Comparison of ENCODE assay signal across 1 cellular context in the genomic region with DNA sequence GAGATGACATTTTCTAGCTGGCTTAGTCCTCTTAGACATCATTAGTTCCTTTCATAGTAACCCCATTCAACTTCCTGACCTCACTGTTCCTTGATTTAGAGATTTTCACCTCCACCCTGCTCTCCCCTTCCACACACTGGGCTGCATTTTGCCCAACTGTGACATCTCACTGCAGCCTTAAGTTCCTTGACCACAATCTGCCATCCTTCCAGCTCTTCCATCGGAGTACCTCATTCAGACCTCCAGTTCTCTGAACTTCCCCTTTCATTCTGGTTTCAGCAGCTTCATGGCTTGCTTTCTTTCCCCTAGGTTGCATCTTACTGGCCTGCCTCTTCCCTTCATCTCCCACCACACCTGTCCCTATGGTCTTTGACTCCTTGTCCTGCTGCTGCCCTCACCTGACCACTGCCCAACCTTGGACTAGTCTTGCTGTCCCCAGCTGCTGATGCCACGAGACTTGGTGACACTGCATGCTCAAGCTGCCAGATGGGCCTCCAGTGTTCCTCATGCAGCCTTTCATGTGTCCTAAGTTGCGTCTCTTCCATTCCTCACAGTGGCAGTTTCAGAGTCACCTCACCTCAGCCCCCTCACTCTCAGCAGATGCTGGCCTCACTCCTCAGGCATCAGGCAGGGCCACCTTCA.
TF ChIP-seq lines count a peak whose summit lies in the region.

No MANE protein-coding gene starts in this region.

TF ChIP-seq in K562, 482 proteins besides CTCF, POLR2A, EP300 and RAD21:
- TF ChIP-seq POLR2AphosphoS5 (IDR thresholded peaks at IDR 0.05; ENCODE audit: control insufficient read depth, insufficient read depth, low read depth, low read length): peak; percentile 17; the same call in 1 of the 2 replicates
- no peak for TF ChIP-seq RBM17 (IDR thresholded peaks at IDR 0.05; ENCODE audit: borderline replicate concordance, low read depth, low read length)
- TF ChIP-seq SUPT5H (IDR thresholded peaks at IDR 0.05): peak; percentile 49; the same call in 1 of the 2 replicates
- TF ChIP-seq MYNN (IDR thresholded peaks at IDR 0.05): 0 out of 2 replicates have a peak, but pooled peaks have one; percentile 13
- no peak for TF ChIP-seq MYNN (CRISPR knock-in tag; IDR thresholded peaks at IDR 0.05)
- TF ChIP-seq POLR2G (IDR thresholded peaks at IDR 0.05; ENCODE audit: low read depth, low read length): 0 out of 2 replicates have a peak, but pooled peaks have one; percentile 22
